ENCODE assay signal across 16 cellular contexts in the genomic region with DNA sequence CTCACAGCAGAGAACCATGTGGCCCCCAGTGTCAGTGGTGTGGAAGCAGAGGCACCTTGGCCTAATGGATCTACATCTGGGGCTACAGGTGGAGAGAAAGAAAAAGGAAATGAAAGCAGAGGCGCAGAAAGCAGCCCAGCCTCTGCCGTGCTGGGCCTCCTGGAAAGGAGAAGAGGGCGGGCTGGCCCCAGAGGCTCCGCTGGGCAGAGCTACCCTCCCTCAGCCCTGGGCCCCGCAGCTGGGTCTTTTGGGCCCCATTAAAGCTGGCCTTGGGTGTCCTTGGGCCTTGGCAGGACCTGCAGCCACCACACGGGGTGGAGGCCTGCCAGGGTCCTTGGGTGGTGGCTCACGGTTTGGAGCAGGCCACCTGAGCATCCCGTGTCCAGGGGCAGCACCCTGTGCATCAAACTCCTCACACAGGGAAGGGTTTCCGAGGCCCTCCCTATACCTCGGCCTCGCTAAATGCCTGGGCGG. TPM values are rescaled to one million over a fixed set of nuclear protein-coding genes. Genes with fewer than 3 reads are reported as not detected.
"Had no signal": no experiment of that assay in that cellular context is flagged by ENCODE, and none has a peak within 500 bp of the region (broad histone marks: within the 10 kb centered on the region; RNA-seq: fewer than 3 reads in every experiment).

No MANE protein-coding gene starts in this region.

- H3K4me1 ChIP-seq: left ventricle myocardium inferior, right atrium auricular region had no signal

- ATAC-seq: activated CD8-positive, alpha-beta T cell treated with anti-CD3 and anti-CD28 coated beads for 36 hours; activated T-cell treated with anti-CD3 and anti-CD28 coated beads, Interleukin-2, amount 50 U/mL, for 4 hours; esophagus mucosa; natural killer cell; stimulated activated naive CD8-positive, alpha-beta T cell treated with anti-CD3 and anti-CD28 coated beads, Interleukin-15, Interleukin-2, amounts not matched to agents 100 U/mL and 50 U/mL, for 24 hours; WTC11 had no signal

- FAIRE-seq: keratinocyte, small intestine had no signal

- H3K36me3 ChIP-seq: left ventricle myocardium inferior, right atrium auricular region, suprapubic skin had no signal

- H3K4me3 ChIP-seq: coronary artery, left ventricle myocardium inferior, right atrium auricular region, suprapubic skin had no signal

- H3K27ac ChIP-seq: coronary artery, left ventricle myocardium inferior, right atrium auricular region, suprapubic skin had no signal

- DNase-seq: activated CD4-positive, alpha-beta T cell treated with anti-CD3 and anti-CD28 coated beads for 48 hours; activated CD8-positive, alpha-beta T cell treated with anti-CD3 and anti-CD28 coated beads for 36 hours; activated T-cell treated with anti-CD3 and anti-CD28 coated beads, Interleukin-2, amount 50 U/mL, for 4 hours; hippocampal formation; left ventricle myocardium inferior; natural killer cell; occipital lobe; small intestine; stimulated activated CD4-positive, alpha-beta T cell treated with anti-CD3 and anti-CD28 coated beads, Interleukin-4, amount 100 ng/mL, for 24 hours; stimulated activated naive CD8-positive, alpha-beta T cell treated with anti-CD3 and anti-CD28 coated beads, Interleukin-15, Interleukin-2, amounts not matched to agents 100 U/mL and 50 U/mL, for 24 hours had no signal

- H3K27me3 ChIP-seq: right atrium auricular region had no signal

RNA-seq across cellular contexts. Expression of a gene that starts 31.6 kb away (rescaled TPM):
- total RNA-seq: natural killer cell, occipital lobe, right atrium auricular region had no signal
